In genomic region chr2:232385660-232386489, GRCh38 we compare ENCODE assay signal across 1 cellular context.
TF ChIP-seq lines count a peak whose summit lies in the region.

No MANE protein-coding gene starts in this region.

TF ChIP-seq in SK-N-SH treated with all-trans-retinoic acid at 6 μM for 48 hours, 23 proteins besides CTCF, POLR2A, EP300 and RAD21 (continued from another document):
- TF ChIP-seq TSHZ2 (CRISPR knock-in tag; IDR thresholded peaks at IDR 0.05) (no peak), ZNF70 (CRISPR knock-in tag; IDR thresholded peaks at IDR 0.05) (no peak), ARNTL (CRISPR knock-in tag; IDR thresholded peaks at IDR 0.05; ENCODE audit: borderline replicate concordance, low read depth) (no peak), CREB5 (CRISPR knock-in tag; IDR thresholded peaks at IDR 0.05; ENCODE audit: low read depth) (no peak)
